Comparison of ENCODE assay signal across 2 cellular contexts in the genomic region with DNA sequence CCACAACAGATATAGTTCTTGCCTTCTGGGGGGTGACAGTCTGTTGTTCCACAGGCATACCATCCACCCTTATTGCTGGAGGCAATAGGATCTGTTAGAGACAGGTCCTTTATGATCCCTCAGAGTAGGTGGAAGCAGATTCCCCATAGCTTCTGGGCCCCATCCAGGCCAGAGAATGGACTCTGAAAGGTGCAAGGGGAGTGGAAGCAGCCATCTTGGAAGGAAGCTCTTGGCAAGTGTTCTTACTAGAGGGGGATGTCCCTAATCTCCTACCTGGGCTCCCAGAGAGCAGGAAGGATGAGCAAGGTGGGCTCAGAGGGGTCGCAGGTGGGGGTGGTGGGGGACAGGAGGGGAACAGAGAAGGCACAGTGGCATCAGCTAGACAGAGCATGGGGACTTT.
TF ChIP-seq lines count a peak whose summit lies in the region.

No MANE protein-coding gene starts in this region.

TF ChIP-seq in A549, 52 proteins besides CTCF, POLR2A, EP300 and RAD21:
- TF ChIP-seq, protein P1, sequence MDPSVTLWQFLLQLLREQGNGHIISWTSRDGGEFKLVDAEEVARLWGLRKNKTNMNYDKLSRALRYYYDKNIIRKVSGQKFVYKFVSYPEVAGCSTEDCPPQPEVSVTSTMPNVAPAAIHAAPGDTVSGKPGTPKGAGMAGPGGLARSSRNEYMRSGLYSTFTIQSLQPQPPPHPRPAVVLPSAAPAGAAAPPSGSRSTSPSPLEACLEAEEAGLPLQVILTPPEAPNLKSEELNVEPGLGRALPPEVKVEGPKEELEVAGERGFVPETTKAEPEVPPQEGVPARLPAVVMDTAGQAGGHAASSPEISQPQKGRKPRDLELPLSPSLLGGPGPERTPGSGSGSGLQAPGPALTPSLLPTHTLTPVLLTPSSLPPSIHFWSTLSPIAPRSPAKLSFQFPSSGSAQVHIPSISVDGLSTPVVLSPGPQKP (IDR thresholded peaks at IDR 0.05; ENCODE audit: low read depth, low read length) = no peak
- no peak for TF ChIP-seq MAFK (IDR thresholded peaks at IDR 0.05; ENCODE audit: partially characterized antibody)
- TF ChIP-seq CHD4 (IDR thresholded peaks at IDR 0.05; ENCODE audit: borderline replicate concordance) = no peak
- TF ChIP-seq HOXA7 (CRISPR knock-in tag; IDR thresholded peaks at IDR 0.05) = no peak
- no peak for TF ChIP-seq ZNF302 (CRISPR knock-in tag; IDR thresholded peaks at IDR 0.05)
- TF ChIP-seq JUNB (IDR thresholded peaks at IDR 0.05) = no peak
- no peak for TF ChIP-seq BHLHE40 (IDR thresholded peaks at IDR 0.05; ENCODE audit: low read depth, low read length)
- TF ChIP-seq TP53 (CRISPR knock-in tag; IDR thresholded peaks at IDR 0.05) = no peak
- TF ChIP-seq, protein P2, sequence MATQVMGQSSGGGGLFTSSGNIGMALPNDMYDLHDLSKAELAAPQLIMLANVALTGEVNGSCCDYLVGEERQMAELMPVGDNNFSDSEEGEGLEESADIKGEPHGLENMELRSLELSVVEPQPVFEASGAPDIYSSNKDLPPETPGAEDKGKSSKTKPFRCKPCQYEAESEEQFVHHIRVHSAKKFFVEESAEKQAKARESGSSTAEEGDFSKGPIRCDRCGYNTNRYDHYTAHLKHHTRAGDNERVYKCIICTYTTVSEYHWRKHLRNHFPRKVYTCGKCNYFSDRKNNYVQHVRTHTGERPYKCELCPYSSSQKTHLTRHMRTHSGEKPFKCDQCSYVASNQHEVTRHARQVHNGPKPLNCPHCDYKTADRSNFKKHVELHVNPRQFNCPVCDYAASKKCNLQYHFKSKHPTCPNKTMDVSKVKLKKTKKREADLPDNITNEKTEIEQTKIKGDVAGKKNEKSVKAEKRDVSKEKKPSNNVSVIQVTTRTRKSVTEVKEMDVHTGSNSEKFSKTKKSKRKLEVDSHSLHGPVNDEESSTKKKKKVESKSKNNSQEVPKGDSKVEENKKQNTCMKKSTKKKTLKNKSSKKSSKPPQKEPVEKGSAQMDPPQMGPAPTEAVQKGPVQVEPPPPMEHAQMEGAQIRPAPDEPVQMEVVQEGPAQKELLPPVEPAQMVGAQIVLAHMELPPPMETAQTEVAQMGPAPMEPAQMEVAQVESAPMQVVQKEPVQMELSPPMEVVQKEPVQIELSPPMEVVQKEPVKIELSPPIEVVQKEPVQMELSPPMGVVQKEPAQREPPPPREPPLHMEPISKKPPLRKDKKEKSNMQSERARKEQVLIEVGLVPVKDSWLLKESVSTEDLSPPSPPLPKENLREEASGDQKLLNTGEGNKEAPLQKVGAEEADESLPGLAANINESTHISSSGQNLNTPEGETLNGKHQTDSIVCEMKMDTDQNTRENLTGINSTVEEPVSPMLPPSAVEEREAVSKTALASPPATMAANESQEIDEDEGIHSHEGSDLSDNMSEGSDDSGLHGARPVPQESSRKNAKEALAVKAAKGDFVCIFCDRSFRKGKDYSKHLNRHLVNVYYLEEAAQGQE (IDR thresholded peaks at IDR 0.05) = no peak
- no peak for TF ChIP-seq JUN (IDR thresholded peaks at IDR 0.05)
- TF ChIP-seq, protein P3, sequence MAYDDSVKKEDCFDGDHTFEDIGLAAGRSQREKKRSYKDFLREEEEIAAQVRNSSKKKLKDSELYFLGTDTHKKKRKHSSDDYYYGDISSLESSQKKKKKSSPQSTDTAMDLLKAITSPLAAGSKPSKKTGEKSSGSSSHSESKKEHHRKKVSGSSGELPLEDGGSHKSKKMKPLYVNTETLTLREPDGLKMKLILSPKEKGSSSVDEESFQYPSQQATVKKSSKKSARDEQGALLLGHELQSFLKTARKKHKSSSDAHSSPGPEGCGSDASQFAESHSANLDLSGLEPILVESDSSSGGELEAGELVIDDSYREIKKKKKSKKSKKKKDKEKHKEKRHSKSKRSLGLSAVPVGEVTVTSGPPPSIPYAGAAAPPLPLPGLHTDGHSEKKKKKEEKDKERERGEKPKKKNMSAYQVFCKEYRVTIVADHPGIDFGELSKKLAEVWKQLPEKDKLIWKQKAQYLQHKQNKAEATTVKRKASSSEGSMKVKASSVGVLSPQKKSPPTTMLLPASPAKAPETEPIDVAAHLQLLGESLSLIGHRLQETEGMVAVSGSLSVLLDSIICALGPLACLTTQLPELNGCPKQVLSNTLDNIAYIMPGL (CRISPR knock-in tag; IDR thresholded peaks at IDR 0.05; ENCODE audit: borderline replicate concordance) = no peak
- TF ChIP-seq, protein P4, sequence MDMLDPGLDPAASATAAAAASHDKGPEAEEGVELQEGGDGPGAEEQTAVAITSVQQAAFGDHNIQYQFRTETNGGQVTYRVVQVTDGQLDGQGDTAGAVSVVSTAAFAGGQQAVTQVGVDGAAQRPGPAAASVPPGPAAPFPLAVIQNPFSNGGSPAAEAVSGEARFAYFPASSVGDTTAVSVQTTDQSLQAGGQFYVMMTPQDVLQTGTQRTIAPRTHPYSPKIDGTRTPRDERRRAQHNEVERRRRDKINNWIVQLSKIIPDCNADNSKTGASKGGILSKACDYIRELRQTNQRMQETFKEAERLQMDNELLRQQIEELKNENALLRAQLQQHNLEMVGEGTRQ (IDR thresholded peaks at IDR 0.05) = no peak
TF ChIP-seq in A549: peak in this region for 0.

TF ChIP-seq in HepG2, 621 proteins besides CTCF, POLR2A, EP300 and RAD21:
- TF ChIP-seq YY1 (IDR thresholded peaks at IDR 0.05; ENCODE audit: insufficient read depth, insufficient replicate concordance, low read depth, low read length) = peak; percentile 68
- no peak for TF ChIP-seq XRCC5 (optimal IDR thresholded peaks at IDR 0.05; ENCODE audit: low read length)
- TF ChIP-seq, protein P5, sequence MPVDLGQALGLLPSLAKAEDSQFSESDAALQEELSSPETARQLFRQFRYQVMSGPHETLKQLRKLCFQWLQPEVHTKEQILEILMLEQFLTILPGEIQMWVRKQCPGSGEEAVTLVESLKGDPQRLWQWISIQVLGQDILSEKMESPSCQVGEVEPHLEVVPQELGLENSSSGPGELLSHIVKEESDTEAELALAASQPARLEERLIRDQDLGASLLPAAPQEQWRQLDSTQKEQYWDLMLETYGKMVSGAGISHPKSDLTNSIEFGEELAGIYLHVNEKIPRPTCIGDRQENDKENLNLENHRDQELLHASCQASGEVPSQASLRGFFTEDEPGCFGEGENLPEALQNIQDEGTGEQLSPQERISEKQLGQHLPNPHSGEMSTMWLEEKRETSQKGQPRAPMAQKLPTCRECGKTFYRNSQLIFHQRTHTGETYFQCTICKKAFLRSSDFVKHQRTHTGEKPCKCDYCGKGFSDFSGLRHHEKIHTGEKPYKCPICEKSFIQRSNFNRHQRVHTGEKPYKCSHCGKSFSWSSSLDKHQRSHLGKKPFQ (CRISPR knock-in tag; IDR thresholded peaks at IDR 0.05; ENCODE audit: insufficient replicate concordance) = no peak
- TF ChIP-seq, protein P6, sequence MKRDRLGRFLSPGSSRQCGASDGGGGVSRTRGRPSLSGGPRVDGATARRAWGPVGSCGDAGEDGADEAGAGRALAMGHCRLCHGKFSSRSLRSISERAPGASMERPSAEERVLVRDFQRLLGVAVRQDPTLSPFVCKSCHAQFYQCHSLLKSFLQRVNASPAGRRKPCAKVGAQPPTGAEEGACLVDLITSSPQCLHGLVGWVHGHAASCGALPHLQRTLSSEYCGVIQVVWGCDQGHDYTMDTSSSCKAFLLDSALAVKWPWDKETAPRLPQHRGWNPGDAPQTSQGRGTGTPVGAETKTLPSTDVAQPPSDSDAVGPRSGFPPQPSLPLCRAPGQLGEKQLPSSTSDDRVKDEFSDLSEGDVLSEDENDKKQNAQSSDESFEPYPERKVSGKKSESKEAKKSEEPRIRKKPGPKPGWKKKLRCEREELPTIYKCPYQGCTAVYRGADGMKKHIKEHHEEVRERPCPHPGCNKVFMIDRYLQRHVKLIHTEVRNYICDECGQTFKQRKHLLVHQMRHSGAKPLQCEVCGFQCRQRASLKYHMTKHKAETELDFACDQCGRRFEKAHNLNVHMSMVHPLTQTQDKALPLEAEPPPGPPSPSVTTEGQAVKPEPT (CRISPR knock-in tag; IDR thresholded peaks at IDR 0.05; ENCODE audit: low read depth) = no peak
- no peak for TF ChIP-seq ZSCAN29 (CRISPR knock-in tag; conservative IDR thresholded peaks at IDR 0.05)
